In genomic region chr1:39657402-39657801, GRCh38 we compare ENCODE assay signal across 13 cellular contexts. TPM values are rescaled to one million over a fixed set of nuclear protein-coding genes. Genes with fewer than 3 reads are reported as not detected.
A peak's percentile ranks its signal among the peaks of the same experiment; 100 is the strongest.
DNase-seq lines count a peak whose midpoint lies in the region; ATAC-seq and TF ChIP-seq lines count a peak whose summit lies in the region.
"Had no signal": no experiment of that assay in that cellular context is flagged by ENCODE, and none has a peak within 500 bp of the region (broad histone marks: within the 10 kb centered on the region; RNA-seq: fewer than 3 reads in every experiment).

No MANE protein-coding gene starts in this region.

- peak overlapping the region in 3 of 4 donors; percentile 62 to 79 (median 76) for H3K27ac ChIP-seq in gastrocnemius medialis
- H3K27ac ChIP-seq: foreskin keratinocyte had no signal

- H3K36me3 ChIP-seq in MG63 = no peaks in the 10 kb centered on the region
- H3K36me3 ChIP-seq in gastrocnemius medialis = peaks cover 0 to 26% of the 10 kb centered on the region in 2 donors
- H3K36me3 ChIP-seq: HAP-1 had no signal

- H3K9me3 ChIP-seq in MG63 (no peaks in the 10 kb centered on the region), gastrocnemius medialis (no peaks in the 10 kb centered on the region)
- H3K9me3 ChIP-seq: HAP-1 had no signal

- H3K4me1 ChIP-seq in gastrocnemius medialis = peaks cover 21 to 28% of the 10 kb centered on the region in 2 donors
- H3K4me1 ChIP-seq: foreskin keratinocyte had no signal

- in situ Hi-C loops in gastrocnemius medialis (cut with MboI; ENCODE audit: low sequenced_read_pairs in 4 of 4) = loop anchor here in 2 of 4 donors (10.0 kb wide), 1 partner anchor 53 kb away; no protein-coding TSS in a partner anchor

- DNase-seq in Daoy (ENCODE audit: low read depth) (peak; percentile 31), MG63 (peak; percentile 28), choroid plexus epithelial cell (ENCODE audit: low read depth) (peak; percentile 73), gastrocnemius medialis (no peak)
- DNase-seq: DMS79, NCI-H1092 treated with DMSO at 0.1 percent for 48 hours had no signal

- no peaks in the 10 kb centered on the region for H3K27me3 ChIP-seq in MG63
- H3K27me3 ChIP-seq in gastrocnemius medialis = no peaks in the 10 kb centered on the region
- H3K27me3 ChIP-seq: foreskin keratinocyte had no signal

- TF ChIP-seq CTCF in choroid plexus epithelial cell (conservative IDR thresholded peaks at IDR 0.05; ENCODE audit: low read depth, low read length) = no peak
- no peak for TF ChIP-seq CTCF in gastrocnemius medialis (IDR thresholded peaks at IDR 0.05 in 4 of 5, conservative IDR thresholded peaks at IDR 0.05 in 1 of 5)

- TF ChIP-seq POLR2A in gastrocnemius medialis (IDR thresholded peaks at IDR 0.05) = no peak

- ATAC-seq in gastrocnemius medialis (no peak), HG03108 (IDR thresholded peaks at IDR 0.05; ENCODE audit: unreplicated experiment) (no peak), GM19467 (IDR thresholded peaks at IDR 0.05; ENCODE audit: unreplicated experiment) (no peak), GM18868 (IDR thresholded peaks at IDR 0.05; ENCODE audit: unreplicated experiment) (no peak), HG02870 (IDR thresholded peaks at IDR 0.05; ENCODE audit: unreplicated experiment) (no peak)

- intact Hi-C loops in gastrocnemius medialis (cut with DNase I; ENCODE audit: low total_unique reads) = no loop called here

- no peak overlapping the region for H3K4me3 ChIP-seq in MG63
- H3K4me3 ChIP-seq in choroid plexus epithelial cell (ENCODE audit: low read depth, low read length) = no peak overlapping the region
- no peak overlapping the region for H3K4me3 ChIP-seq in gastrocnemius medialis

RNA-seq across cellular contexts. Expression of gene NT5C1A, which starts 14.5 kb away (rescaled TPM):
- not detected in 2 replicates for total RNA-seq in Daoy (2014; rRNA removed; shearing (Covaris generic))
- not detected in 2 replicates for total RNA-seq in MG63 (2014; rRNA removed; shearing (Covaris generic); ENCODE audit: low replicate concordance)
- 10 to 100 TPM; 10.8 to 85.5 (median 59.9) TPM for total RNA-seq in gastrocnemius medialis
- total RNA-seq: foreskin keratinocyte, PC-3 had no signal

RNA-seq across cellular contexts. Expression of gene HEYL, which starts 18.0 kb away (rescaled TPM):
- total RNA-seq in Daoy (2014; rRNA removed; shearing (Covaris generic)) = not detected in 2 replicates
- total RNA-seq in MG63 (2014; rRNA removed; shearing (Covaris generic); ENCODE audit: low replicate concordance) = 0.10 and 1.0 TPM in 2 replicates
- 1 to 10 TPM in 3 of 4 donors, under 1 TPM in 1; 0.78 to 3.3 (median 2.4) TPM for total RNA-seq in gastrocnemius medialis
- total RNA-seq: foreskin keratinocyte, PC-3 had no signal

RNA-seq across cellular contexts. Expression of gene HPCAL4, which starts 33.8 kb away (rescaled TPM):
- total RNA-seq in Daoy (2014; rRNA removed; shearing (Covaris generic)) = 0.03 and 0.29 TPM in 2 replicates
- total RNA-seq in MG63 (2014; rRNA removed; shearing (Covaris generic); ENCODE audit: low replicate concordance) = not detected in 2 replicates
- 1 to 10 TPM in 3 of 4 donors, under 1 TPM in 1; 0.92 to 9.0 (median 3.2) TPM for total RNA-seq in gastrocnemius medialis
- total RNA-seq: foreskin keratinocyte had no signal

Comparison
In these comparisons a context has a peak if more than half of its experiments do, and no peak if none do; other contexts are left out.
1. DNase-seq: peak in Daoy (single experiment), MG63 (single experiment) and choroid plexus epithelial cell (single experiment); none in gastrocnemius medialis (0 of 2).
2. RNA of gene NT5C1A, which starts 14.5 kb away (total RNA-seq): 10.8 to 85.5 TPM in gastrocnemius medialis; not detected in Daoy and not detected in MG63; every median in the first group is over 10 times any median in the second.